9 cellular contexts compared by ENCODE assay signal in genomic region chr7:80335473-80336232, GRCh38.
DNase-seq lines count a peak whose midpoint lies in the region; ATAC-seq and TF ChIP-seq lines count a peak whose summit lies in the region.
"Had no signal": no experiment of that assay in that cellular context is flagged by ENCODE, and none has a peak within 500 bp of the region (broad histone marks: within the 10 kb centered on the region; RNA-seq: fewer than 3 reads in every experiment).

No MANE protein-coding gene starts in this region.

- H4K20me1 ChIP-seq in neural progenitor cell (ENCODE audit: low read depth) = no peaks in the 10 kb centered on the region

- H3K36me3 Mint-ChIP-seq in Caco-2 (ENCODE audit: insufficient read depth, unreplicated experiment) (no peaks in the 10 kb centered on the region), neural progenitor cell (no peaks in the 10 kb centered on the region)
- H3K36me3 Mint-ChIP-seq in activated naive CD8-positive, alpha-beta T cell treated with anti-CD3 and anti-CD28 coated beads, Interleukin-2, amount 50 U/mL, for 24 hours (ENCODE audit: low read depth) = no peaks in the 10 kb centered on the region

- BruUV-seq in Caco-2 (replicated peaks; lab: Mats Ljungman, UMichigan) = no TSS peak

- H3K4me1 Mint-ChIP-seq in Caco-2 (ENCODE audit: low read depth, unreplicated experiment) (no peaks in the 10 kb centered on the region), neural progenitor cell (peaks cover 8% of the 10 kb centered on the region)
- H3K4me1 Mint-ChIP-seq in activated naive CD8-positive, alpha-beta T cell treated with anti-CD3 and anti-CD28 coated beads, Interleukin-2, amount 50 U/mL, for 24 hours = no peaks in the 10 kb centered on the region

- peak overlapping the region; percentile 47 for H3K4me2 ChIP-seq in neural progenitor cell

- H3K9me3 ChIP-seq in Caco-2 = no peaks in the 10 kb centered on the region; the same call in 1 of the 2 replicates
- no peaks in the 10 kb centered on the region for H3K9me3 ChIP-seq in neural progenitor cell (ENCODE audit: low read depth)

- H3K9ac ChIP-seq in neural progenitor cell = no peak overlapping the region

- H2AFZ ChIP-seq in neural progenitor cell (replicated peaks) = no peak overlapping the region

- POLR2A ChIA-PET in Caco-2 (lab: Charles Lee) = no interaction called here

- H3K27ac ChIP-seq in neural progenitor cell = peak overlapping the region; percentile 84

- H3K4me1 ChIP-seq in Caco-2 = no peaks in the 10 kb centered on the region; the same call in 1 of the 2 replicates
- peaks cover 22% of the 10 kb centered on the region for H3K4me1 ChIP-seq in neural progenitor cell

- H3K36me3 ChIP-seq in Caco-2 (ENCODE audit: control insufficient read depth, insufficient read depth, low read length) (no peaks in the 10 kb centered on the region), neural progenitor cell (no peaks in the 10 kb centered on the region)

- peaks cover 4% of the 10 kb centered on the region for H3K27me3 Mint-ChIP-seq in Caco-2 (ENCODE audit: insufficient read depth, unreplicated experiment)
- H3K27me3 Mint-ChIP-seq in neural progenitor cell (ENCODE audit: insufficient read depth, low read depth) = no peaks in the 10 kb centered on the region
- H3K27me3 Mint-ChIP-seq in activated naive CD8-positive, alpha-beta T cell treated with anti-CD3 and anti-CD28 coated beads, Interleukin-2, amount 50 U/mL, for 24 hours = no peaks in the 10 kb centered on the region

- TF ChIP-seq CTCF in Caco-2 (IDR thresholded peaks at IDR 0.05; ENCODE audit: insufficient read depth in 1 of 2, low read depth in 1 of 2, low read length in 1 of 2, severe bottlenecking in 1 of 2, unreplicated experiment in 1 of 2) = no peak
- no peak for TF ChIP-seq CTCF in neural progenitor cell (IDR thresholded peaks at IDR 0.05)

- DNase-seq in Caco-2 (peak; percentile 36 to 70), NCI-H2081 treated with DMSO at 0.1 percent for 48 hours (lab: John Stamatoyannopoulos, UW) (peak; percentile 56), dermis microvascular lymphatic vessel endothelial cell (ENCODE audit: low read depth in 2 of 2) (peak; percentile 39 to 78), neural progenitor cell (ENCODE audit: low spot score) (peak; percentile 50), kidney glomerular epithelial cell (lab: John Stamatoyannopoulos, UW) (no peak)
- no peak for DNase-seq in activated effector memory CD4-positive, alpha-beta T cell treated with Interleukin-2 at 50 U/mL for 16 hours
- no peak for DNase-seq in activated naive CD8-positive, alpha-beta T cell treated with anti-CD3 and anti-CD28 coated beads, Interleukin-2, amount 50 U/mL, for 24 hours
- DNase-seq: Calu3 had no signal

- H3F3A ChIP-seq in neural progenitor cell (ENCODE audit: low read depth) = peaks cover 7% of the 10 kb centered on the region

- H3K4me3 ChIP-seq in Caco-2 (ENCODE audit: low read depth, low read length) (no peak overlapping the region), neural progenitor cell (no peak overlapping the region)

- H3K79me2 ChIP-seq in neural progenitor cell (ENCODE audit: low read depth) = no peaks in the 10 kb centered on the region

- H3K27ac Mint-ChIP-seq in Caco-2 (ENCODE audit: unreplicated experiment) (no peak overlapping the region), neural progenitor cell (no peak overlapping the region)
- H3K27ac Mint-ChIP-seq in activated naive CD8-positive, alpha-beta T cell treated with anti-CD3 and anti-CD28 coated beads, Interleukin-2, amount 50 U/mL, for 24 hours = no peak overlapping the region

- H3K4me3 Mint-ChIP-seq in Caco-2 (ENCODE audit: unreplicated experiment) (peak overlapping the region; percentile 34), neural progenitor cell (no peak overlapping the region)
- H3K4me3 Mint-ChIP-seq in activated naive CD8-positive, alpha-beta T cell treated with anti-CD3 and anti-CD28 coated beads, Interleukin-2, amount 50 U/mL, for 24 hours = no peak overlapping the region

- no peaks in the 10 kb centered on the region for H3K9me3 Mint-ChIP-seq in Caco-2 (ENCODE audit: unreplicated experiment)
- H3K9me3 Mint-ChIP-seq in neural progenitor cell = no peaks in the 10 kb centered on the region
- no peaks in the 10 kb centered on the region for H3K9me3 Mint-ChIP-seq in activated naive CD8-positive, alpha-beta T cell treated with anti-CD3 and anti-CD28 coated beads, Interleukin-2, amount 50 U/mL, for 24 hours

- CTCF ChIA-PET in Caco-2 (lab: Charles Lee) = interaction anchor here (0.7 kb wide), 2 partner anchors 113 to 120 kb away, joined by 4 to 14 read pairs; no protein-coding TSS in a partner anchor

- H3K27me3 ChIP-seq in Caco-2 (replicated peaks; ENCODE audit: control insufficient read depth, insufficient read depth, low read length) (no peaks in the 10 kb centered on the region), neural progenitor cell (no peaks in the 10 kb centered on the region)

- ATAC-seq in GM19397 (IDR thresholded peaks at IDR 0.05; ENCODE audit: unreplicated experiment) = no peak
- no peak for ATAC-seq in activated naive CD8-positive, alpha-beta T cell treated with anti-CD3 and anti-CD28 coated beads, Interleukin-2, amount 50 U/mL, for 24 hours

- intact Hi-C loops in Caco-2 (cut with micrococcal nuclease; ENCODE audit: unreplicated experiment) = loop anchor here (5.0 kb wide), 1 partner anchor 57 kb away; no protein-coding TSS in a partner anchor

Comparison
In these comparisons a context has a peak if more than half of its experiments do, and no peak if none do; other contexts are left out.
1. DNase-seq: peak in Caco-2 (2 of 2), NCI-H2081 treated with DMSO at 0.1 percent for 48 hours (single experiment), dermis microvascular lymphatic vessel endothelial cell (2 of 2) and neural progenitor cell (single experiment); none in kidney glomerular epithelial cell (single experiment), activated effector memory CD4-positive, alpha-beta T cell treated with Interleukin-2 at 50 U/mL for 16 hours (single experiment) and activated naive CD8-positive, alpha-beta T cell treated with anti-CD3 and anti-CD28 coated beads, Interleukin-2, amount 50 U/mL, for 24 hours (single experiment).